ENCODE assay signal across 1 cellular context in genomic region chr11:100404907-100405306, GRCh38.
TF ChIP-seq lines count a peak whose summit lies in the region.

No MANE protein-coding gene starts in this region.

TF ChIP-seq in GM23338, 12 proteins besides CTCF, POLR2A, EP300 and RAD21 (continued from another document):
- TF ChIP-seq ZNF462 (CRISPR knock-in tag; IDR thresholded peaks at IDR 0.05) (no peak), POLR2AphosphoS5 (IDR thresholded peaks at IDR 0.05; ENCODE audit: low read depth) (no peak), EZH2 (IDR thresholded peaks at IDR 0.05; ENCODE audit: low read depth, unreplicated experiment) (no peak)
